In genomic region chr2:120032297-120032696, GRCh38 we compare ENCODE assay signal across 37 cellular contexts.
"Had no signal": no experiment of that assay in that cellular context is flagged by ENCODE, and none has a peak within 500 bp of the region (broad histone marks: within the 10 kb centered on the region; RNA-seq: fewer than 3 reads in every experiment).

No MANE protein-coding gene starts in this region.

- H3K27ac ChIP-seq: body of pancreas, brain microvascular endothelial cell, breast epithelium, WERI-Rb-1 had no signal

- H3K36me3 ChIP-seq: brain microvascular endothelial cell, breast epithelium had no signal

- H3K4me3 Mint-ChIP-seq: activated CD4-positive, alpha-beta memory T cell treated with anti-CD3 and anti-CD28 coated beads, Interleukin-2, amount 10 ng/mL, durations not matched to agents 7 days and 5 days; activated CD4-positive, alpha-beta T cell treated with anti-CD3 and anti-CD28 coated beads for 36 hours; activated CD4-positive, alpha-beta T cell treated with anti-CD3 and anti-CD28 coated beads, Interleukin-2, amount 10 ng/mL, durations not matched to agents 7 days and 5 days; activated CD8-positive, alpha-beta memory T cell treated with anti-CD3 and anti-CD28 coated beads, Interleukin-2, amount 10 ng/mL, durations not matched to agents 7 days and 5 days; activated CD8-positive, alpha-beta T cell treated with anti-CD3 and anti-CD28 coated beads, Interleukin-2, amount 10 ng/mL, durations not matched to agents 7 days and 5 days; activated naive CD4-positive, alpha-beta T cell treated with anti-CD3 and anti-CD28 coated beads, Interleukin-2, amount 10 ng/mL, durations not matched to agents 7 days and 5 days; activated naive CD4-positive, alpha-beta T cell treated with anti-CD3 and anti-CD28 coated beads, Interleukin-2, amount 50 U/mL, for 24 hours; activated naive CD8-positive, alpha-beta T cell; activated naive CD8-positive, alpha-beta T cell treated with anti-CD3 and anti-CD28 coated beads, Interleukin-2, amount 10 ng/mL, durations not matched to agents 7 days and 5 days; activated naive CD8-positive, alpha-beta T cell treated with anti-CD3 and anti-CD28 coated beads, Interleukin-2, amount 50 U/mL, for 24 hours; activated T-cell treated with anti-CD3 and anti-CD28 coated beads, Interleukin-2, amount 50 U/mL, for 24 hours; T-helper 1 cell treated with Interleukin-12 subunit alpha and Interleukin-12 subunit beta and Interleukin-4 antibody, amounts not matched to agents 30 μg/mL and 1 μg/mL, for 36 hours; T-helper 2 cell treated with Interferon-gamma antibody and Interleukin-4, amounts not matched to agents 5 μg/mL and 100 μg/mL, for 36 hours; WTC11 had no signal

- DNase-seq: activated CD4-positive, alpha-beta memory T cell treated with anti-CD3 and anti-CD28 coated beads, Interleukin-2, amount 10 ng/mL, durations not matched to agents 7 days and 5 days; activated CD4-positive, alpha-beta T cell treated with anti-CD3 and anti-CD28 coated beads for 1 hour; activated CD4-positive, alpha-beta T cell treated with anti-CD3 and anti-CD28 coated beads for 36 hours; activated CD4-positive, alpha-beta T cell treated with anti-CD3 and anti-CD28 coated beads for 48 hours; activated CD4-positive, alpha-beta T cell treated with anti-CD3 and anti-CD28 coated beads, Interleukin-2, amount 10 ng/mL, durations not matched to agents 7 days and 5 days; activated CD4-positive, alpha-beta T cell treated with anti-CD3 and anti-CD28 coated beads, Interleukin-2, amount 50 U/mL, for 48 hours; activated CD4-positive, CD25-positive, alpha-beta regulatory T cell; activated CD8-positive, alpha-beta memory T cell treated with anti-CD3 and anti-CD28 coated beads for 24 hours; activated CD8-positive, alpha-beta memory T cell treated with anti-CD3 and anti-CD28 coated beads, Interleukin-2, amount 10 ng/mL, durations not matched to agents 7 days and 5 days; activated CD8-positive, alpha-beta memory T cell treated with anti-CD3 and anti-CD28 coated beads, Interleukin-2, amount 50 U/mL, for 48 hours; activated CD8-positive, alpha-beta T cell treated with anti-CD3 and anti-CD28 coated beads, Interleukin-2, amount 10 ng/mL, durations not matched to agents 7 days and 5 days; activated effector memory CD4-positive, alpha-beta T cell treated with Interleukin-2 at 50 U/mL for 16 hours; activated gamma-delta T cell; activated naive CD4-positive, alpha-beta T cell treated with anti-CD3 and anti-CD28 coated beads, Interleukin-2, amount 10 ng/mL, durations not matched to agents 7 days and 5 days; activated naive CD4-positive, alpha-beta T cell treated with Interleukin-2 at 50 U/mL for 16 hours; activated naive CD8-positive, alpha-beta T cell treated with anti-CD3 and anti-CD28 coated beads, Interleukin-2, amount 10 ng/mL, durations not matched to agents 7 days and 5 days; activated naive CD8-positive, alpha-beta T cell treated with anti-CD3 and anti-CD28 coated beads, Interleukin-2, amount 50 U/mL, for 24 hours; activated T-cell treated with anti-CD3 and anti-CD28 coated beads, Interleukin-2, amount 50 U/mL, for 24 hours; activated T-cell treated with anti-CD3 and anti-CD28 coated beads, Interleukin-2, amount 50 U/mL, for 48 hours; aorta; body of pancreas; brain microvascular endothelial cell; central memory CD4-positive, alpha-beta T cell; cerebellar nuclear complex; T-helper 1 cell; T-helper 2 cell; T-helper 9 cell; WERI-Rb-1 had no signal

- H3K9me3 ChIP-seq: body of pancreas, breast epithelium had no signal

- H3K27me3 Mint-ChIP-seq: activated CD4-positive, alpha-beta memory T cell treated with anti-CD3 and anti-CD28 coated beads, Interleukin-2, amount 10 ng/mL, durations not matched to agents 7 days and 5 days; activated CD4-positive, alpha-beta T cell treated with anti-CD3 and anti-CD28 coated beads for 36 hours; activated CD4-positive, alpha-beta T cell treated with anti-CD3 and anti-CD28 coated beads, Interleukin-2, amount 10 ng/mL, durations not matched to agents 7 days and 5 days; activated CD8-positive, alpha-beta memory T cell treated with anti-CD3 and anti-CD28 coated beads, Interleukin-2, amount 10 ng/mL, durations not matched to agents 7 days and 5 days; activated naive CD4-positive, alpha-beta T cell treated with anti-CD3 and anti-CD28 coated beads, Interleukin-2, amount 10 ng/mL, durations not matched to agents 7 days and 5 days; activated naive CD4-positive, alpha-beta T cell treated with anti-CD3 and anti-CD28 coated beads, Interleukin-2, amount 50 U/mL, for 24 hours; activated naive CD8-positive, alpha-beta T cell; activated naive CD8-positive, alpha-beta T cell treated with anti-CD3 and anti-CD28 coated beads, Interleukin-2, amount 10 ng/mL, durations not matched to agents 7 days and 5 days; activated naive CD8-positive, alpha-beta T cell treated with anti-CD3 and anti-CD28 coated beads, Interleukin-2, amount 50 U/mL, for 24 hours; activated T-cell treated with anti-CD3 and anti-CD28 coated beads, Interleukin-2, amount 50 U/mL, for 24 hours had no signal

- H3K4me1 ChIP-seq: breast epithelium had no signal

- H3K9me3 Mint-ChIP-seq: activated CD4-positive, alpha-beta memory T cell treated with anti-CD3 and anti-CD28 coated beads, Interleukin-2, amount 10 ng/mL, durations not matched to agents 7 days and 5 days; activated CD4-positive, alpha-beta T cell treated with anti-CD3 and anti-CD28 coated beads, Interleukin-2, amount 10 ng/mL, durations not matched to agents 7 days and 5 days; activated naive CD4-positive, alpha-beta T cell treated with anti-CD3 and anti-CD28 coated beads, Interleukin-2, amount 10 ng/mL, durations not matched to agents 7 days and 5 days; activated naive CD4-positive, alpha-beta T cell treated with anti-CD3 and anti-CD28 coated beads, Interleukin-2, amount 50 U/mL, for 24 hours; activated naive CD8-positive, alpha-beta T cell treated with anti-CD3 and anti-CD28 coated beads, Interleukin-2, amount 10 ng/mL, durations not matched to agents 7 days and 5 days; activated T-cell treated with anti-CD3 and anti-CD28 coated beads, Interleukin-2, amount 50 U/mL, for 24 hours; activated T-helper 2 cell treated with anti-CD3 and anti-CD28 coated beads, Interferon-gamma antibody, Interleukin-2, Interleukin-4, amounts not matched to agents 10 μg/mL and 5 μg/mL and 100 μg/mL, durations not matched to agents 14 hours and 24 hours and 36 hours; T-helper 1 cell treated with Interleukin-12 subunit alpha and Interleukin-12 subunit beta and Interleukin-4 antibody, amounts not matched to agents 30 μg/mL and 1 μg/mL, for 36 hours had no signal

- ATAC-seq: activated CD4-positive, alpha-beta T cell treated with anti-CD3 and anti-CD28 coated beads for 36 hours; activated CD4-positive, CD25-positive, alpha-beta regulatory T cell treated with anti-CD3 and anti-CD28 coated beads, Interleukin-2, amount 50 U/mL, for 24 hours; activated CD8-positive, alpha-beta memory T cell treated with anti-CD3 and anti-CD28 coated beads, Interleukin-2, amount 10 ng/mL, durations not matched to agents 7 days and 5 days; activated CD8-positive, alpha-beta T cell treated with anti-CD3 and anti-CD28 coated beads, Interleukin-2, amount 10 ng/mL, durations not matched to agents 7 days and 5 days; activated naive CD8-positive, alpha-beta T cell treated with anti-CD3 and anti-CD28 coated beads, Interleukin-2, amount 50 U/mL, for 24 hours; body of pancreas; WTC11 had no signal

- H3K4me1 Mint-ChIP-seq: activated CD4-positive, alpha-beta memory T cell treated with anti-CD3 and anti-CD28 coated beads, Interleukin-2, amount 10 ng/mL, durations not matched to agents 7 days and 5 days; activated CD4-positive, alpha-beta T cell treated with anti-CD3 and anti-CD28 coated beads, Interleukin-2, amount 10 ng/mL, durations not matched to agents 7 days and 5 days; activated CD8-positive, alpha-beta memory T cell treated with anti-CD3 and anti-CD28 coated beads, Interleukin-2, amount 10 ng/mL, durations not matched to agents 7 days and 5 days; activated naive CD4-positive, alpha-beta T cell treated with anti-CD3 and anti-CD28 coated beads, Interleukin-2, amount 10 ng/mL, durations not matched to agents 7 days and 5 days had no signal

- H3K27me3 ChIP-seq: body of pancreas, brain microvascular endothelial cell, breast epithelium had no signal

- H3K27ac Mint-ChIP-seq: activated CD4-positive, alpha-beta memory T cell treated with anti-CD3 and anti-CD28 coated beads, Interleukin-2, amount 10 ng/mL, durations not matched to agents 7 days and 5 days; activated CD4-positive, alpha-beta T cell treated with anti-CD3 and anti-CD28 coated beads for 36 hours; activated CD4-positive, alpha-beta T cell treated with anti-CD3 and anti-CD28 coated beads, Interleukin-2, amount 10 ng/mL, durations not matched to agents 7 days and 5 days; activated CD8-positive, alpha-beta memory T cell treated with anti-CD3 and anti-CD28 coated beads, Interleukin-2, amount 10 ng/mL, durations not matched to agents 7 days and 5 days; activated CD8-positive, alpha-beta T cell treated with anti-CD3 and anti-CD28 coated beads, Interleukin-2, amount 10 ng/mL, durations not matched to agents 7 days and 5 days; activated naive CD4-positive, alpha-beta T cell treated with anti-CD3 and anti-CD28 coated beads, Interleukin-2, amount 10 ng/mL, durations not matched to agents 7 days and 5 days; activated naive CD4-positive, alpha-beta T cell treated with anti-CD3 and anti-CD28 coated beads, Interleukin-2, amount 50 U/mL, for 24 hours; activated naive CD8-positive, alpha-beta T cell; activated naive CD8-positive, alpha-beta T cell treated with anti-CD3 and anti-CD28 coated beads, Interleukin-2, amount 10 ng/mL, durations not matched to agents 7 days and 5 days; activated naive CD8-positive, alpha-beta T cell treated with anti-CD3 and anti-CD28 coated beads, Interleukin-2, amount 50 U/mL, for 24 hours; activated T-cell treated with anti-CD3 and anti-CD28 coated beads, Interleukin-2, amount 50 U/mL, for 24 hours; activated T-helper 2 cell treated with anti-CD3 and anti-CD28 coated beads, Interferon-gamma antibody, Interleukin-2, Interleukin-4, amounts not matched to agents 10 μg/mL and 5 μg/mL and 100 μg/mL, durations not matched to agents 14 hours and 24 hours and 36 hours; T-helper 1 cell treated with Interleukin-12 subunit alpha and Interleukin-12 subunit beta and Interleukin-4 antibody, amounts not matched to agents 30 μg/mL and 1 μg/mL, for 36 hours; T-helper 2 cell treated with Interferon-gamma antibody and Interleukin-4, amounts not matched to agents 5 μg/mL and 100 μg/mL, for 36 hours; WTC11 had no signal

- FAIRE-seq: astrocyte had no signal

- H3K36me3 Mint-ChIP-seq: activated CD8-positive, alpha-beta memory T cell treated with anti-CD3 and anti-CD28 coated beads, Interleukin-2, amount 10 ng/mL, durations not matched to agents 7 days and 5 days had no signal

- H3K4me3 ChIP-seq: body of pancreas, breast epithelium had no signal
